In genomic region chr2:142973822-142974207, GRCh38 we compare ENCODE assay signal across 12 cellular contexts.
DNase-seq lines count a peak whose midpoint lies in the region; ATAC-seq and TF ChIP-seq lines count a peak whose summit lies in the region.
"Had no signal": no experiment of that assay in that cellular context is flagged by ENCODE, and none has a peak within 500 bp of the region (broad histone marks: within the 10 kb centered on the region; RNA-seq: fewer than 3 reads in every experiment).

No MANE protein-coding gene starts in this region.

- POLR2A ChIA-PET in MCF 10A (lab: Yijun Ruan, JAX): interaction anchor here (0.6 to 3.7 kb wide), 7 partner anchors 8 to 1097 kb away, joined by 3 to 13 read pairs (median 5); no protein-coding TSS in a partner anchor

- no peaks in the 10 kb centered on the region for H3K9me3 ChIP-seq in ascending aorta
- H3K9me3 ChIP-seq: neutrophil had no signal

- no peak for DNase-seq in MCF 10A (ENCODE audit: unreplicated experiment)
- DNase-seq in naive B cell: no peak
- no peak for DNase-seq in ascending aorta (ENCODE audit: low spot score in 2 of 2)
- DNase-seq in stimulated activated naive CD8-positive, alpha-beta T cell treated with anti-CD3 and anti-CD28 coated beads, Interleukin-15, amount 100 ng/mL, for 72 hours: no peak
- no peak for DNase-seq in Ammon's horn (ENCODE audit: low spot score)
- no peak for DNase-seq in NCI-H2196 (lab: John Stamatoyannopoulos, UW; ENCODE audit: unreplicated experiment)
- DNase-seq: NCI-H2029, T-helper 2 cell had no signal

- H3K4me1 Mint-ChIP-seq in MCF 10A (ENCODE audit: insufficient read depth, unreplicated experiment) (peaks cover 24% of the 10 kb centered on the region), naive B cell (peaks cover 6 to 11% (median 7%) of the 10 kb centered on the region in 3 donors)
- H3K4me1 Mint-ChIP-seq in stimulated activated naive CD8-positive, alpha-beta T cell treated with anti-CD3 and anti-CD28 coated beads, Interleukin-15, amount 100 ng/mL, for 72 hours: peaks cover 6% of the 10 kb centered on the region

- H3K27me3 Mint-ChIP-seq in MCF 10A (ENCODE audit: insufficient read depth, unreplicated experiment) (no peaks in the 10 kb centered on the region), naive B cell (no peaks in the 10 kb centered on the region)
- H3K27me3 Mint-ChIP-seq in stimulated activated naive CD8-positive, alpha-beta T cell treated with anti-CD3 and anti-CD28 coated beads, Interleukin-15, amount 100 ng/mL, for 72 hours: no peaks in the 10 kb centered on the region
- H3K27me3 Mint-ChIP-seq: activated naive CD8-positive, alpha-beta T cell had no signal

- no peaks in the 10 kb centered on the region for H3K36me3 ChIP-seq in ascending aorta
- H3K36me3 ChIP-seq: neutrophil had no signal

- H3K36me3 Mint-ChIP-seq in MCF 10A (ENCODE audit: insufficient read depth, unreplicated experiment) (peaks cover 80% of the 10 kb centered on the region), naive B cell (peaks cover 0 to 7% of the 10 kb centered on the region in 2 donors)
- H3K36me3 Mint-ChIP-seq: activated naive CD8-positive, alpha-beta T cell had no signal

- no peak overlapping the region for H3K27ac ChIP-seq in ascending aorta
- H3K27ac ChIP-seq: neutrophil had no signal

- H3K4me1 ChIP-seq in ascending aorta: no peaks in the 10 kb centered on the region

- no peak overlapping the region for H3K4me3 Mint-ChIP-seq in MCF 10A (ENCODE audit: unreplicated experiment)
- H3K4me3 Mint-ChIP-seq in naive B cell: no peak overlapping the region
- H3K4me3 Mint-ChIP-seq in stimulated activated naive CD8-positive, alpha-beta T cell treated with anti-CD3 and anti-CD28 coated beads, Interleukin-15, amount 100 ng/mL, for 72 hours: no peak overlapping the region
- H3K4me3 Mint-ChIP-seq: activated naive CD8-positive, alpha-beta T cell had no signal

- no peaks in the 10 kb centered on the region for H3K27me3 ChIP-seq in ascending aorta
- H3K27me3 ChIP-seq: neutrophil had no signal

- H3K9me3 Mint-ChIP-seq in MCF 10A (ENCODE audit: unreplicated experiment) (no peaks in the 10 kb centered on the region), naive B cell (no peaks in the 10 kb centered on the region)
- H3K9me3 Mint-ChIP-seq in stimulated activated naive CD8-positive, alpha-beta T cell treated with anti-CD3 and anti-CD28 coated beads, Interleukin-15, amount 100 ng/mL, for 72 hours: no peaks in the 10 kb centered on the region

- peak overlapping the region; percentile 81 for H3K27ac Mint-ChIP-seq in MCF 10A (ENCODE audit: low read depth, unreplicated experiment)
- H3K27ac Mint-ChIP-seq in naive B cell: peak overlapping the region in 4 of 6 donors; percentile 29 to 88 (median 55)
- no peak overlapping the region for H3K27ac Mint-ChIP-seq in stimulated activated naive CD8-positive, alpha-beta T cell treated with anti-CD3 and anti-CD28 coated beads, Interleukin-15, amount 100 ng/mL, for 72 hours
- H3K27ac Mint-ChIP-seq: activated naive CD8-positive, alpha-beta T cell had no signal

- CTCF ChIA-PET in MCF 10A (lab: Yijun Ruan, JAX): interaction anchor here (0.5 to 10.4 kb wide), 6 partner anchors 10 to 1669 kb away, joined by 3 to 69 read pairs (median 6); no protein-coding TSS in a partner anchor

- ATAC-seq in GM18907 (IDR thresholded peaks at IDR 0.05; ENCODE audit: unreplicated experiment) (peak; percentile 19), HG03460 (IDR thresholded peaks at IDR 0.05; ENCODE audit: unreplicated experiment) (peak; percentile 9), naive B cell (ENCODE audit: low read depth in 2 of 2) (no peak)
- ATAC-seq in stimulated activated naive CD8-positive, alpha-beta T cell treated with anti-CD3 and anti-CD28 coated beads, Interleukin-15, amount 100 ng/mL, for 72 hours: no peak

- no peak overlapping the region for H3K4me3 ChIP-seq in ascending aorta

- TF ChIP-seq CTCF in MCF 10A (IDR thresholded peaks at IDR 0.05; ENCODE audit: unreplicated experiment): no peak
- TF ChIP-seq CTCF in ascending aorta (IDR thresholded peaks at IDR 0.05): no peak

- BruUV-seq in MCF 10A (replicated peaks; lab: Mats Ljungman, UMichigan): no TSS peak

- intact Hi-C loops in MCF 10A (cut with micrococcal nuclease) (no loop called here), ascending aorta (cut with DNase I) (no loop called here)

Comparison
In these comparisons a context has a peak if more than half of its experiments do, and no peak if none do; other contexts are left out.
1. ATAC-seq: peak in GM18907 (single experiment) and HG03460 (single experiment); none in naive B cell (0 of 2) and stimulated activated naive CD8-positive, alpha-beta T cell treated with anti-CD3 and anti-CD28 coated beads, Interleukin-15, amount 100 ng/mL, for 72 hours (single experiment).
2. H3K27ac Mint-ChIP-seq: peak in MCF 10A (single experiment) and naive B cell (4 of 6); none in stimulated activated naive CD8-positive, alpha-beta T cell treated with anti-CD3 and anti-CD28 coated beads, Interleukin-15, amount 100 ng/mL, for 72 hours (0 of 2).